ENCODE assay signal across 12 cellular contexts in genomic region chr21:46083271-46084040, GRCh38. TPM values are rescaled to one million over a fixed set of nuclear protein-coding genes. Genes with fewer than 3 reads are reported as not detected.
A peak's percentile ranks its signal among the peaks of the same experiment; 100 is the strongest.
DNase-seq lines count a peak whose midpoint lies in the region; ATAC-seq and TF ChIP-seq lines count a peak whose summit lies in the region.
"Had no signal": no experiment of that assay in that cellular context is flagged by ENCODE, and none has a peak within 500 bp of the region (broad histone marks: within the 10 kb centered on the region; RNA-seq: fewer than 3 reads in every experiment).

No MANE protein-coding gene starts in this region.

- no peak for TF ChIP-seq CTCF in coronary artery (IDR thresholded peaks at IDR 0.05)
- no peak for TF ChIP-seq CTCF in lung (IDR thresholded peaks at IDR 0.05; ENCODE audit: control extremely low read depth, extremely low read depth)

- H3K36me3 ChIP-seq in H7 (replicated peaks; ENCODE audit: control insufficient read depth, insufficient read depth, low read length) (no peaks in the 10 kb centered on the region), lung (ENCODE audit: control insufficient read depth in 2 of 2, insufficient read depth in 2 of 2, low read length in 2 of 2) (no peaks in the 10 kb centered on the region)

- H3K27ac ChIP-seq in coronary artery = no peak overlapping the region
- no peak overlapping the region for H3K27ac ChIP-seq in lung (ENCODE audit: low read depth in 1 of 2, low read length in 1 of 2)
- peak overlapping the region in 18 of 21 experiments; percentile 10 to 85 (median 70) for H3K27ac ChIP-seq in skin epidermis

- WGBS in lung, 2 donors = 66 to 75% methylated on average over 36 of the region's 36 CpGs

- CTCF ChIA-PET in activated CD4-positive, alpha-beta memory T cell treated with anti-CD3 and anti-CD28 coated beads, Interleukin-2, amount 10 ng/mL, durations not matched to agents 7 days and 5 days (lab: Charles Lee) = no interaction called here

- peaks cover 14 to 15% of the 10 kb centered on the region in 2 donors for H3K9me3 Mint-ChIP-seq in stimulated activated naive B cell treated with anti-CD40 and anti-IgM and Interleukin-4, amounts not matched to agents 10 μg/mL and 1 μg/mL and 100 μg/mL, for 72 hours
- H3K9me3 Mint-ChIP-seq in activated CD4-positive, alpha-beta memory T cell treated with anti-CD3 and anti-CD28 coated beads, Interleukin-2, amount 10 ng/mL, durations not matched to agents 7 days and 5 days = peaks cover 9% of the 10 kb centered on the region

- no peak overlapping the region for H3K27ac Mint-ChIP-seq in stimulated activated naive B cell treated with anti-CD40 and anti-IgM and Interleukin-4, amounts not matched to agents 10 μg/mL and 1 μg/mL and 100 μg/mL, for 72 hours
- no peak overlapping the region for H3K27ac Mint-ChIP-seq in activated CD4-positive, alpha-beta memory T cell treated with anti-CD3 and anti-CD28 coated beads, Interleukin-2, amount 10 ng/mL, durations not matched to agents 7 days and 5 days
- H3K27ac Mint-ChIP-seq: naive B cell; T-helper 2 cell treated with Interferon-gamma antibody and Interleukin-4, amounts not matched to agents 5 μg/mL and 100 μg/mL, for 36 hours had no signal

- POLR2A ChIA-PET in activated CD4-positive, alpha-beta memory T cell treated with anti-CD3 and anti-CD28 coated beads, Interleukin-2, amount 10 ng/mL, durations not matched to agents 7 days and 5 days (lab: Charles Lee) = no interaction called here

- no peak for ATAC-seq in lung (ENCODE audit: insufficient read depth, low FRiP score)
- no peak for ATAC-seq in stimulated activated naive B cell treated with anti-CD40 and anti-IgM and Interleukin-4, amounts not matched to agents 10 μg/mL and 1 μg/mL and 100 μg/mL, for 72 hours (replicated peaks)

- H3K4me3 Mint-ChIP-seq in stimulated activated naive B cell treated with anti-CD40 and anti-IgM and Interleukin-4, amounts not matched to agents 10 μg/mL and 1 μg/mL and 100 μg/mL, for 72 hours = no peak overlapping the region
- no peak overlapping the region for H3K4me3 Mint-ChIP-seq in activated CD4-positive, alpha-beta memory T cell treated with anti-CD3 and anti-CD28 coated beads, Interleukin-2, amount 10 ng/mL, durations not matched to agents 7 days and 5 days
- H3K4me3 Mint-ChIP-seq: naive B cell; T-helper 2 cell treated with Interferon-gamma antibody and Interleukin-4, amounts not matched to agents 5 μg/mL and 100 μg/mL, for 36 hours had no signal

- peak; percentile 64 for DNase-seq in H7
- peak; percentile 75 for DNase-seq in coronary artery (ENCODE audit: low spot score)
- DNase-seq in lung (ENCODE audit: low spot score) = peak; percentile 27
- no peak for DNase-seq in NCI-H2081 (lab: John Stamatoyannopoulos, UW)
- DNase-seq in DMS79 (lab: John Stamatoyannopoulos, UW) = no peak
- no peak for DNase-seq in stimulated activated naive B cell treated with anti-CD40 and anti-IgM and Interleukin-4, amounts not matched to agents 10 μg/mL and 1 μg/mL and 100 μg/mL, for 72 hours
- DNase-seq in activated CD4-positive, alpha-beta memory T cell treated with anti-CD3 and anti-CD28 coated beads, Interleukin-2, amount 10 ng/mL, durations not matched to agents 7 days and 5 days = no peak
- DNase-seq: activated naive CD4-positive, alpha-beta T cell; cerebellar nuclear complex; naive B cell had no signal

- H3K4me1 ChIP-seq in lung (ENCODE audit: control insufficient read depth in 2 of 2, insufficient read depth in 2 of 2, low read length in 2 of 2) = peaks cover 0 to 3% of the 10 kb centered on the region in 2 donors

- no peaks in the 10 kb centered on the region for H3K36me3 Mint-ChIP-seq in stimulated activated naive B cell treated with anti-CD40 and anti-IgM and Interleukin-4, amounts not matched to agents 10 μg/mL and 1 μg/mL and 100 μg/mL, for 72 hours
- no peaks in the 10 kb centered on the region for H3K36me3 Mint-ChIP-seq in activated CD4-positive, alpha-beta memory T cell treated with anti-CD3 and anti-CD28 coated beads, Interleukin-2, amount 10 ng/mL, durations not matched to agents 7 days and 5 days (ENCODE audit: low read depth)

- no peak overlapping the region for H3K4me3 ChIP-seq in H7 (ENCODE audit: insufficient read depth, low read depth, low read length)
- H3K4me3 ChIP-seq in coronary artery = no peak overlapping the region
- no peak overlapping the region for H3K4me3 ChIP-seq in lung
- no peak overlapping the region for H3K4me3 ChIP-seq in skin epidermis

- no peaks in the 10 kb centered on the region for H3K4me1 Mint-ChIP-seq in stimulated activated naive B cell treated with anti-CD40 and anti-IgM and Interleukin-4, amounts not matched to agents 10 μg/mL and 1 μg/mL and 100 μg/mL, for 72 hours
- H3K4me1 Mint-ChIP-seq in activated CD4-positive, alpha-beta memory T cell treated with anti-CD3 and anti-CD28 coated beads, Interleukin-2, amount 10 ng/mL, durations not matched to agents 7 days and 5 days = no peaks in the 10 kb centered on the region
- H3K4me1 Mint-ChIP-seq: naive B cell had no signal

- H3K27me3 ChIP-seq in H7 (ENCODE audit: control insufficient read depth, insufficient read depth, low read length) = no peaks in the 10 kb centered on the region
- no peaks in the 10 kb centered on the region for H3K27me3 ChIP-seq in lung (ENCODE audit: control insufficient read depth, insufficient read depth)

- H3K27me3 Mint-ChIP-seq in stimulated activated naive B cell treated with anti-CD40 and anti-IgM and Interleukin-4, amounts not matched to agents 10 μg/mL and 1 μg/mL and 100 μg/mL, for 72 hours = peaks cover 4 to 9% of the 10 kb centered on the region in 2 donors
- H3K27me3 Mint-ChIP-seq in activated CD4-positive, alpha-beta memory T cell treated with anti-CD3 and anti-CD28 coated beads, Interleukin-2, amount 10 ng/mL, durations not matched to agents 7 days and 5 days = peaks cover 2% of the 10 kb centered on the region

- H3K9me3 ChIP-seq in lung (ENCODE audit: control insufficient read depth in 2 of 2, insufficient read depth in 1 of 2, low read length in 1 of 2) = peaks cover 0 to 5% of the 10 kb centered on the region in 2 donors

RNA-seq across cellular contexts. Expression of gene COL6A2, which starts 14.5 kb away (rescaled TPM):
- 127 and 143 TPM in 2 replicates for total RNA-seq in H7 (2014; rRNA removed; shearing (Covaris generic))
- 100 to 1,000 TPM; 350 to 466 TPM for total RNA-seq in lung
- polyA plus RNA-seq in lung = 100 to 1,000 TPM; 192 to 234 TPM
- 1 to 10 TPM; 1.1 to 1.6 TPM for total RNA-seq in activated CD4-positive, alpha-beta memory T cell treated with anti-CD3 and anti-CD28 coated beads, Interleukin-2, amount 10 ng/mL, durations not matched to agents 7 days and 5 days

Comparison
In these comparisons a context has a peak if more than half of its experiments do, and no peak if none do; other contexts are left out.
1. DNase-seq: peak in H7 (single experiment), coronary artery (single experiment) and lung (single experiment); none in NCI-H2081 (0 of 2), DMS79 (single experiment), stimulated activated naive B cell treated with anti-CD40 and anti-IgM and Interleukin-4, amounts not matched to agents 10 μg/mL and 1 μg/mL and 100 μg/mL, for 72 hours (single experiment) and activated CD4-positive, alpha-beta memory T cell treated with anti-CD3 and anti-CD28 coated beads, Interleukin-2, amount 10 ng/mL, durations not matched to agents 7 days and 5 days (single experiment).
2. H3K27ac ChIP-seq: peak in skin epidermis (18 of 21); none in coronary artery (0 of 2) and lung (0 of 2).
3. RNA of gene COL6A2, which starts 14.5 kb away (total RNA-seq): 350 to 466 TPM in lung and 127 to 143 TPM in H7; 1.1 to 1.6 TPM in activated CD4-positive, alpha-beta memory T cell treated with anti-CD3 and anti-CD28 coated beads, Interleukin-2, amount 10 ng/mL, durations not matched to agents 7 days and 5 days; every median in the first group is over 10 times any median in the second.